In genomic region chr6:104941694-104942177, GRCh38 we compare ENCODE assay signal across 9 cellular contexts. TPM values are rescaled to one million over a fixed set of nuclear protein-coding genes. Genes with fewer than 3 reads are reported as not detected.
DNase-seq lines count a peak whose midpoint lies in the region; ATAC-seq, FAIRE-seq and TF ChIP-seq lines count a peak whose summit lies in the region.
"Had no signal": no experiment of that assay in that cellular context is flagged by ENCODE, and none has a peak within 500 bp of the region (broad histone marks: within the 10 kb centered on the region; RNA-seq: fewer than 3 reads in every experiment).

No MANE protein-coding gene starts in this region.

- intact Hi-C loops in A673 (cut with micrococcal nuclease; ENCODE audit: unreplicated experiment) = loop anchor here (2.0 to 10.0 kb wide), 2 partner anchors 137 to 483 kb away; no protein-coding TSS in a partner anchor

- H3K36me3 ChIP-seq in A673 (ENCODE audit: insufficient read depth, low read length, poor library complexity, severe bottlenecking) (no peaks in the 10 kb centered on the region), iPS-15b (ENCODE audit: control insufficient read depth, insufficient read depth, low read length) (no peaks in the 10 kb centered on the region)

- DNase-seq in A673 (ENCODE audit: low spot score) = peak; percentile 6
- DNase-seq in GM12892 (ENCODE audit: insufficient read length) = no peak
- DNase-seq in 8988T = no peak

- no peak for FAIRE-seq in GM12892 (lab: Jason Lieb, UNC)

- ATAC-seq in GM19324 (IDR thresholded peaks at IDR 0.05; ENCODE audit: low FRiP score, unreplicated experiment) (peak; percentile 16), HG03175 (IDR thresholded peaks at IDR 0.05; ENCODE audit: unreplicated experiment) (no peak), GM21737 (IDR thresholded peaks at IDR 0.05; ENCODE audit: unreplicated experiment) (no peak)

- H3K9ac ChIP-seq in iPS-15b (ENCODE audit: low read depth, low read length) = peak overlapping the region; percentile 90

- H3K4me3 ChIP-seq in A673 (ENCODE audit: low read depth, low read length, poor library complexity, severe bottlenecking) (peak overlapping the region; percentile 52), iPS-15b (ENCODE audit: low read depth, low read length) (peak overlapping the region; percentile 72)

- H3K9me3 ChIP-seq in A673 (ENCODE audit: low read depth, low read length, poor library complexity, severe bottlenecking) (no peaks in the 10 kb centered on the region), iPS-15b (ENCODE audit: control insufficient read depth, insufficient read depth, low read length) (no peaks in the 10 kb centered on the region)

- H3K27ac ChIP-seq in A673 (ENCODE audit: low read depth, low read length, poor library complexity, severe bottlenecking) (no peak overlapping the region), VCaP (peak overlapping the region; percentile 73)
- H3K27ac ChIP-seq: epithelial cell of prostate had no signal

- TF ChIP-seq CTCF in A673 (conservative IDR thresholded peaks at IDR 0.05; ENCODE audit: low read depth, low read length) (no peak), VCaP (conservative IDR thresholded peaks at IDR 0.05) (peak; percentile 57)

- H3K27me3 ChIP-seq in A673 (replicated peaks; ENCODE audit: insufficient read depth, low read depth, low read length, poor library complexity) (no peaks in the 10 kb centered on the region), iPS-15b (ENCODE audit: control insufficient read depth, insufficient read depth, low read length) (no peaks in the 10 kb centered on the region)

- H3K4me1 ChIP-seq in A673 (ENCODE audit: insufficient read depth, low read length, poor library complexity, severe bottlenecking) (no peaks in the 10 kb centered on the region), iPS-15b (ENCODE audit: control insufficient read depth, insufficient read depth, low read length) (peaks cover 5% of the 10 kb centered on the region)

- POLR2A ChIA-PET in A673 (lab: Charles Lee; ENCODE audit: low non-redundant PET) = no interaction called here

- CTCF ChIA-PET in A673 (lab: Charles Lee) = no interaction called here

- TF ChIP-seq POLR2A in GM12892 (IDR thresholded peaks at IDR 0.05; ENCODE audit: low read depth, low read length) = no peak

- no TSS peak for BruUV-seq in A673 (replicated peaks; lab: Mats Ljungman, UMichigan)

RNA-seq across cellular contexts. Expression of gene LIN28B, which starts 15.2 kb away (rescaled TPM):
- 21.6 and 21.7 TPM in 2 replicates for total RNA-seq in A673 (2021)
- polyA plus RNA-seq in GM12892 (2012; ENCODE audit: missing spikeins) = not detected
